In genomic region chr13:74575729-74576125, GRCh38 we compare ENCODE assay signal across 8 cellular contexts.
A peak's percentile ranks its signal among the peaks of the same experiment; 100 is the strongest.
DNase-seq lines count a peak whose midpoint lies in the region; ATAC-seq and TF ChIP-seq lines count a peak whose summit lies in the region.

No MANE protein-coding gene starts in this region.

- peak; percentile 27 for DNase-seq in DMS153 treated with DMSO at 0.1 percent for 48 hours (lab: John Stamatoyannopoulos, UW; ENCODE audit: unreplicated experiment)
- peak; percentile 59 for DNase-seq in LHCN-M2 (ENCODE audit: low read depth)
- peak; percentile 70 for DNase-seq in activated CD8-positive, alpha-beta T cell treated with anti-CD3 and anti-CD28 coated beads, Interleukin-2, amount 10 ng/mL, durations not matched to agents 7 days and 5 days
- DNase-seq in right lobe of liver, result peak; percentile 67 to 78 (median 71)
- peak; percentile 7 for DNase-seq in stimulated activated CD4-positive, alpha-beta T cell treated with anti-CD3 and anti-CD28 coated beads, Interleukin-2, amount 100 ng/mL, for 4 hours (ENCODE audit: low read depth)

- peaks cover 40% of the 10 kb centered on the region for H3K27me3 Mint-ChIP-seq in activated CD8-positive, alpha-beta T cell treated with anti-CD3 and anti-CD28 coated beads, Interleukin-2, amount 10 ng/mL, durations not matched to agents 7 days and 5 days (ENCODE audit: low read depth)

- POLR2A ChIA-PET in activated CD8-positive, alpha-beta T cell treated with anti-CD3 and anti-CD28 coated beads, Interleukin-2, amount 10 ng/mL, durations not matched to agents 7 days and 5 days (lab: Charles Lee), result no interaction called here

- peaks cover 16% of the 10 kb centered on the region for H3K4me1 Mint-ChIP-seq in activated CD8-positive, alpha-beta T cell treated with anti-CD3 and anti-CD28 coated beads, Interleukin-2, amount 10 ng/mL, durations not matched to agents 7 days and 5 days (ENCODE audit: low read depth)

- peak overlapping the region; percentile 70 for H3K4me3 Mint-ChIP-seq in activated CD8-positive, alpha-beta T cell treated with anti-CD3 and anti-CD28 coated beads, Interleukin-2, amount 10 ng/mL, durations not matched to agents 7 days and 5 days

- H3K9me3 Mint-ChIP-seq in activated CD8-positive, alpha-beta T cell treated with anti-CD3 and anti-CD28 coated beads, Interleukin-2, amount 10 ng/mL, durations not matched to agents 7 days and 5 days (ENCODE audit: insufficient read depth), result no peaks in the 10 kb centered on the region

- TF ChIP-seq POLR2A in right lobe of liver (IDR thresholded peaks at IDR 0.05), result no peak

- H3K36me3 ChIP-seq in ectodermal cell (ENCODE audit: control insufficient read depth, insufficient read depth, low read length) (no peaks in the 10 kb centered on the region), right lobe of liver (no peaks in the 10 kb centered on the region)

- peaks cover 7% of the 10 kb centered on the region for H3K4me1 ChIP-seq in ectodermal cell (ENCODE audit: control insufficient read depth, insufficient read depth, low read length)
- no peaks in the 10 kb centered on the region for H3K4me1 ChIP-seq in right lobe of liver

- H3K36me3 Mint-ChIP-seq in activated CD8-positive, alpha-beta T cell treated with anti-CD3 and anti-CD28 coated beads, Interleukin-2, amount 10 ng/mL, durations not matched to agents 7 days and 5 days (ENCODE audit: low read depth), result no peaks in the 10 kb centered on the region

- H3K27me3 ChIP-seq in ectodermal cell (ENCODE audit: control insufficient read depth, insufficient read depth, low read length, poor library complexity, severe bottlenecking), result no peaks in the 10 kb centered on the region
- H3K27me3 ChIP-seq in right lobe of liver, result no peaks in the 10 kb centered on the region

- CTCF ChIA-PET in activated CD8-positive, alpha-beta T cell treated with anti-CD3 and anti-CD28 coated beads, Interleukin-2, amount 10 ng/mL, durations not matched to agents 7 days and 5 days (lab: Charles Lee), result no interaction called here

- ATAC-seq in activated CD8-positive, alpha-beta T cell treated with anti-CD3 and anti-CD28 coated beads, Interleukin-2, amount 10 ng/mL, durations not matched to agents 7 days and 5 days, result peak; percentile 96
- ATAC-seq in right lobe of liver (peak; percentile 91 to 97 (median 94)), HG03520 (IDR thresholded peaks at IDR 0.05; ENCODE audit: unreplicated experiment) (no peak), HG03378 (IDR thresholded peaks at IDR 0.05; ENCODE audit: unreplicated experiment) (no peak)

- H3K27ac ChIP-seq in ectodermal cell (ENCODE audit: insufficient read depth, low read depth, low read length, poor library complexity, severe bottlenecking) (peak overlapping the region; percentile 52), right lobe of liver (no peak overlapping the region)

- intact Hi-C loops in right lobe of liver (cut with DNase I), result no loop called here

- H3K4me3 ChIP-seq in ectodermal cell (ENCODE audit: insufficient read depth, low read depth, low read length) (peak overlapping the region; percentile 24), right lobe of liver (peak overlapping the region in 1 of 3 donors; percentile 14)

- H3K9me3 ChIP-seq in ectodermal cell (ENCODE audit: control insufficient read depth, low read length), result no peaks in the 10 kb centered on the region
- no peaks in the 10 kb centered on the region for H3K9me3 ChIP-seq in right lobe of liver

- 1% methylated on average over 29 of the region's 29 CpGs for WGBS in ectodermal cell, 2 experiments
- WGBS in right lobe of liver (ENCODE audit: insufficient coverage, low coverage, low lambda C conversion rate, missing lambda C conversion rate), result 3% methylated on average over 12 of the region's 29 CpGs

- H3K27ac Mint-ChIP-seq in activated CD8-positive, alpha-beta T cell treated with anti-CD3 and anti-CD28 coated beads, Interleukin-2, amount 10 ng/mL, durations not matched to agents 7 days and 5 days, result peak overlapping the region; percentile 14

- no peak for TF ChIP-seq CTCF in right lobe of liver (IDR thresholded peaks at IDR 0.05)

Comparison
In these comparisons a context has a peak if more than half of its experiments do, and no peak if none do; other contexts are left out.
1. DNase-seq: peak in every context shown above with its lines; median percentile 71 in right lobe of liver; 70 in activated CD8-positive, alpha-beta T cell treated with anti-CD3 and anti-CD28 coated beads, Interleukin-2, amount 10 ng/mL, durations not matched to agents 7 days and 5 days; 59 in LHCN-M2; 27 in DMS153 treated with DMSO at 0.1 percent for 48 hours; 7 in stimulated activated CD4-positive, alpha-beta T cell treated with anti-CD3 and anti-CD28 coated beads, Interleukin-2, amount 100 ng/mL, for 4 hours.
2. ATAC-seq: peak in activated CD8-positive, alpha-beta T cell treated with anti-CD3 and anti-CD28 coated beads, Interleukin-2, amount 10 ng/mL, durations not matched to agents 7 days and 5 days (single experiment) and right lobe of liver (4 of 4); none in HG03520 (single experiment) and HG03378 (single experiment).